17 cellular contexts compared by ENCODE assay signal in the genomic region with DNA sequence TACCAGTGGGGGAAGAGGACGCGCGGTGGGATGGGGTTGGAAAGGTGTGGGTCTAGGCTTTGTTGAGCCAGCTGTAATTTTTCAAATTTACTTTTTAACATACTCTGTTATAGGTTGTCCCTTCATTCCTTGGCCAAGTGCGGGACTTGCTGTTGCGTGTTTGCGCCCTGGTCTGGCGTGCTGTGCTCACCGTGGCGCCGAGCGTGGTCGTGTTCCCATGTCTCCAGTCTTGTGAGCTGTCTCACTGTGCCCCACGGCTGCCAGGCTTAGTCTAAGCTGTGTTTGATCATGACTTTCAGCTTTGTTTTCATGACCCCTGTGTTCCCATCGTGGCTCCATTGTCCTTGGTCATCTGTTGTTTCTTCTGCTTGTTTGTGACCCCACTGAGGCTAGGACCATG.
"Had no signal": no experiment of that assay in that cellular context is flagged by ENCODE, and none has a peak within 500 bp of the region (broad histone marks: within the 10 kb centered on the region; RNA-seq: fewer than 3 reads in every experiment).

No MANE protein-coding gene starts in this region.

- H3K4me1 ChIP-seq: adrenal gland, left lung, parathyroid adenoma, tibial nerve, vagina had no signal

- H3K9me3 ChIP-seq: adrenal gland, left lung, tibial nerve, vagina had no signal

- ATAC-seq: activated CD4-positive, CD25-positive, alpha-beta regulatory T cell treated with anti-CD3 and anti-CD28 coated beads, Interleukin-2, amount 50 U/mL, for 24 hours; activated CD8-positive, alpha-beta memory T cell treated with anti-CD3 and anti-CD28 coated beads, Interleukin-2, amount 10 ng/mL, durations not matched to agents 7 days and 5 days; left lung; stimulated activated memory B cell treated with anti-CD40 and anti-IgM and Interleukin-4, amounts not matched to agents 10 μg/mL and 1 μg/mL and 100 μg/mL, for 72 hours had no signal

- H3K27me3 Mint-ChIP-seq: activated CD8-positive, alpha-beta memory T cell treated with anti-CD3 and anti-CD28 coated beads, Interleukin-2, amount 10 ng/mL, durations not matched to agents 7 days and 5 days; stimulated activated memory B cell treated with anti-CD40 and anti-IgM and Interleukin-4, amounts not matched to agents 10 μg/mL and 1 μg/mL and 100 μg/mL, for 72 hours had no signal

- H3K27me3 ChIP-seq: adrenal gland, hepatocyte, left lung, tibial nerve, vagina had no signal

- H3K9me3 Mint-ChIP-seq: stimulated activated memory B cell treated with anti-CD40 and anti-IgM and Interleukin-4, amounts not matched to agents 10 μg/mL and 1 μg/mL and 100 μg/mL, for 72 hours had no signal

- H3K4me3 ChIP-seq: adrenal gland, hepatocyte, left lung, SK-N-MC, tibial nerve, vagina had no signal

- H3K27ac ChIP-seq: adrenal gland, hepatocyte, left lung, parathyroid adenoma, SK-N-MC, tibial nerve, vagina had no signal

- H3K4me3 Mint-ChIP-seq: activated CD8-positive, alpha-beta memory T cell treated with anti-CD3 and anti-CD28 coated beads, Interleukin-2, amount 10 ng/mL, durations not matched to agents 7 days and 5 days; stimulated activated memory B cell treated with anti-CD40 and anti-IgM and Interleukin-4, amounts not matched to agents 10 μg/mL and 1 μg/mL and 100 μg/mL, for 72 hours had no signal

- DNase-seq: activated CD4-positive, alpha-beta T cell treated with anti-CD3 and anti-CD28 coated beads, Interleukin-2, amount 50 U/mL, for 4 hours; activated CD8-positive, alpha-beta memory T cell treated with anti-CD3 and anti-CD28 coated beads, Interleukin-2, amount 10 ng/mL, durations not matched to agents 7 days and 5 days; activated T-cell treated with anti-CD3 and anti-CD28 coated beads, Interleukin-2, amount 50 U/mL, for 48 hours; kidney; left lung; mesendoderm; stimulated activated CD4-positive, alpha-beta T cell treated with anti-CD3 and anti-CD28 coated beads, Interleukin-2, amount 100 ng/mL, for 24 hours; substantia nigra; T-helper 9 cell had no signal

- H3K27ac Mint-ChIP-seq: activated CD8-positive, alpha-beta memory T cell treated with anti-CD3 and anti-CD28 coated beads, Interleukin-2, amount 10 ng/mL, durations not matched to agents 7 days and 5 days; stimulated activated memory B cell treated with anti-CD40 and anti-IgM and Interleukin-4, amounts not matched to agents 10 μg/mL and 1 μg/mL and 100 μg/mL, for 72 hours had no signal
